28 cellular contexts compared by ENCODE assay signal in genomic region chr12:15679146-15679545, GRCh38.
A peak's percentile ranks its signal among the peaks of the same experiment; 100 is the strongest.
DNase-seq lines count a peak whose midpoint lies in the region; ATAC-seq, FAIRE-seq and TF ChIP-seq lines count a peak whose summit lies in the region.
"Had no signal": no experiment of that assay in that cellular context is flagged by ENCODE, and none has a peak within 500 bp of the region (broad histone marks: within the 10 kb centered on the region; RNA-seq: fewer than 3 reads in every experiment).

No MANE protein-coding gene starts in this region.

- H3K36me3 Mint-ChIP-seq in brain = no peaks in the 10 kb centered on the region
- H3K36me3 Mint-ChIP-seq: natural killer cell had no signal

- intact Hi-C loops in kidney (cut with DNase I) = no loop called here

- TF ChIP-seq CTCF in brain (conservative IDR thresholded peaks at IDR 0.05) (no peak), kidney (IDR thresholded peaks at IDR 0.05; ENCODE audit: borderline replicate concordance, extremely low read depth, insufficient read depth) (no peak)

- FAIRE-seq in kidney (lab: Jason Lieb, UNC) = no peak
- FAIRE-seq: keratinocyte had no signal

- no peak overlapping the region for H3K4me3 ChIP-seq in kidney (ENCODE audit: low read length in 2 of 2)
- H3K4me3 ChIP-seq: esophagus muscularis mucosa, lower lobe of right lung had no signal

- no peaks in the 10 kb centered on the region for H3K4me1 ChIP-seq in kidney (ENCODE audit: control insufficient read depth in 1 of 2, insufficient read depth in 1 of 2, low read depth in 1 of 2, low read length in 2 of 2)
- H3K4me1 ChIP-seq: esophagus muscularis mucosa, lower lobe of right lung had no signal

- no peaks in the 10 kb centered on the region for H3K36me3 ChIP-seq in kidney (ENCODE audit: control insufficient read depth in 1 of 2, insufficient read depth in 2 of 2, low read length in 2 of 2)
- H3K36me3 ChIP-seq: esophagus muscularis mucosa, lower lobe of right lung had no signal

- peak overlapping the region in 3 of 5 experiments; percentile 22 to 55 (median 25) for H3K27ac Mint-ChIP-seq in brain
- H3K27ac Mint-ChIP-seq: activated CD4-positive, alpha-beta T cell treated with anti-CD3 and anti-CD28 coated beads, Interleukin-2, amount 10 ng/mL, durations not matched to agents 7 days and 5 days; activated naive CD4-positive, alpha-beta T cell treated with anti-CD3 and anti-CD28 coated beads for 36 hours; activated T-cell treated with anti-CD3 and anti-CD28 coated beads, Interleukin-2, amount 50 U/mL, for 72 hours; dendritic cell treated with granulocyte-macrophage colony-stimulating factor and Interleukin-4, amounts not matched to agents 40 ng/mL and 50 ng/mL, for 4 days; endodermal cell; natural killer cell; type B pancreatic cell had no signal

- H3K9me3 ChIP-seq in kidney (ENCODE audit: control insufficient read depth in 1 of 2, low read length in 2 of 2) = no peaks in the 10 kb centered on the region
- H3K9me3 ChIP-seq: esophagus muscularis mucosa, lower lobe of right lung had no signal

- H3K9me3 Mint-ChIP-seq in brain = no peaks in the 10 kb centered on the region
- H3K9me3 Mint-ChIP-seq: activated CD4-positive, alpha-beta T cell treated with anti-CD3 and anti-CD28 coated beads, Interleukin-2, amount 10 ng/mL, durations not matched to agents 7 days and 5 days; activated naive CD4-positive, alpha-beta T cell treated with anti-CD3 and anti-CD28 coated beads for 36 hours; activated T-cell treated with anti-CD3 and anti-CD28 coated beads, Interleukin-2, amount 50 U/mL, for 72 hours; dendritic cell treated with granulocyte-macrophage colony-stimulating factor and Interleukin-4, amounts not matched to agents 40 ng/mL and 50 ng/mL, for 4 days; endodermal cell; natural killer cell; type B pancreatic cell had no signal

- peak overlapping the region in 1 of 5 experiments; percentile 4 for H3K4me3 Mint-ChIP-seq in brain
- H3K4me3 Mint-ChIP-seq: activated CD4-positive, alpha-beta T cell treated with anti-CD3 and anti-CD28 coated beads, Interleukin-2, amount 10 ng/mL, durations not matched to agents 7 days and 5 days; activated naive CD4-positive, alpha-beta T cell treated with anti-CD3 and anti-CD28 coated beads for 36 hours; activated T-cell treated with anti-CD3 and anti-CD28 coated beads, Interleukin-2, amount 50 U/mL, for 72 hours; dendritic cell treated with granulocyte-macrophage colony-stimulating factor and Interleukin-4, amounts not matched to agents 40 ng/mL and 50 ng/mL, for 4 days; endodermal cell; natural killer cell; type B pancreatic cell had no signal

- peak; percentile 80 for DNase-seq in EH (ENCODE audit: low read depth)
- peak; percentile 56 for DNase-seq in HS-5 (ENCODE audit: low read depth)
- DNase-seq in kidney tubule cell (ENCODE audit: low spot score) = peak; percentile 43
- no peak for DNase-seq in kidney
- no peak for DNase-seq in stimulated activated CD4-positive, alpha-beta T cell treated with anti-CD3 and anti-CD28 coated beads, Interleukin-4, amount 100 ng/mL, for 1 hour
- DNase-seq: activated CD4-positive, alpha-beta T cell treated with anti-CD3 and anti-CD28 coated beads, Interleukin-2, amount 10 ng/mL, durations not matched to agents 7 days and 5 days; activated naive CD4-positive, alpha-beta T cell treated with anti-CD3 and anti-CD28 coated beads for 36 hours; activated T-cell treated with anti-CD3 and anti-CD28 coated beads, Interleukin-2, amount 50 U/mL, for 72 hours; amniotic stem cell; DMS79 treated with DMSO at 0.1 percent for 48 hours; endodermal cell; lower lobe of right lung; natural killer cell; NCI-H1105; NCI-H1930; NCI-H526 treated with DMSO at 0.1 percent for 48 hours; SHP77; stimulated activated CD4-positive, alpha-beta T cell treated with anti-CD3 and anti-CD28 coated beads, Interleukin-2, amount 100 ng/mL, for 48 hours; SW 1271; T1000 had no signal

- peaks cover 24% of the 10 kb centered on the region for H3K4me1 Mint-ChIP-seq in brain
- H3K4me1 Mint-ChIP-seq: activated CD4-positive, alpha-beta T cell treated with anti-CD3 and anti-CD28 coated beads, Interleukin-2, amount 10 ng/mL, durations not matched to agents 7 days and 5 days; natural killer cell had no signal

- no peak overlapping the region for H3K9ac ChIP-seq in kidney (ENCODE audit: low read length in 2 of 2)

- ATAC-seq in GM21390 (IDR thresholded peaks at IDR 0.05; ENCODE audit: unreplicated experiment) (no peak), SK-N-SH treated with all-trans-retinoic acid at 6 μM for 48 hours (no peak)
- ATAC-seq: activated T-cell treated with anti-CD3 and anti-CD28 coated beads, Interleukin-2, amount 50 U/mL, for 72 hours; lower lobe of right lung; natural killer cell had no signal

- H3K27ac ChIP-seq in kidney (ENCODE audit: low read depth in 2 of 2, low read length in 2 of 2) = no peak overlapping the region
- H3K27ac ChIP-seq: C4-2B, esophagus muscularis mucosa, lower lobe of right lung had no signal

- H3K27me3 Mint-ChIP-seq in brain = no peaks in the 10 kb centered on the region
- H3K27me3 Mint-ChIP-seq: dendritic cell treated with granulocyte-macrophage colony-stimulating factor and Interleukin-4, amounts not matched to agents 40 ng/mL and 50 ng/mL, for 4 days; type B pancreatic cell had no signal

TF ChIP-seq in SK-N-SH treated with all-trans-retinoic acid at 6 μM for 48 hours, 23 proteins besides CTCF, POLR2A, EP300 and RAD21:
- TF ChIP-seq GLIS3 (CRISPR knock-in tag; IDR thresholded peaks at IDR 0.05) (no peak), ESRRG (CRISPR knock-in tag; IDR thresholded peaks at IDR 0.05) (no peak), PPARA (CRISPR knock-in tag; IDR thresholded peaks at IDR 0.05; ENCODE audit: borderline replicate concordance) (no peak), ARNTL (CRISPR knock-in tag; IDR thresholded peaks at IDR 0.05; ENCODE audit: borderline replicate concordance, low read depth) (no peak), ZNF70 (CRISPR knock-in tag; IDR thresholded peaks at IDR 0.05) (no peak), ZNF8 (CRISPR knock-in tag; IDR thresholded peaks at IDR 0.05) (no peak), OSR1 (CRISPR knock-in tag; IDR thresholded peaks at IDR 0.05) (no peak), ISL1 (CRISPR knock-in tag; IDR thresholded peaks at IDR 0.05) (no peak), RARB (CRISPR knock-in tag; IDR thresholded peaks at IDR 0.05) (no peak), CSDC2 (CRISPR knock-in tag; IDR thresholded peaks at IDR 0.05) (no peak), ZC3H10 (CRISPR knock-in tag; IDR thresholded peaks at IDR 0.05) (no peak), ZNF565 (CRISPR knock-in tag; conservative IDR thresholded peaks at IDR 0.05; ENCODE audit: low read depth) (no peak), TOX (CRISPR knock-in tag; IDR thresholded peaks at IDR 0.05; ENCODE audit: borderline replicate concordance) (no peak)
- TF ChIP-seq, protein P1, sequence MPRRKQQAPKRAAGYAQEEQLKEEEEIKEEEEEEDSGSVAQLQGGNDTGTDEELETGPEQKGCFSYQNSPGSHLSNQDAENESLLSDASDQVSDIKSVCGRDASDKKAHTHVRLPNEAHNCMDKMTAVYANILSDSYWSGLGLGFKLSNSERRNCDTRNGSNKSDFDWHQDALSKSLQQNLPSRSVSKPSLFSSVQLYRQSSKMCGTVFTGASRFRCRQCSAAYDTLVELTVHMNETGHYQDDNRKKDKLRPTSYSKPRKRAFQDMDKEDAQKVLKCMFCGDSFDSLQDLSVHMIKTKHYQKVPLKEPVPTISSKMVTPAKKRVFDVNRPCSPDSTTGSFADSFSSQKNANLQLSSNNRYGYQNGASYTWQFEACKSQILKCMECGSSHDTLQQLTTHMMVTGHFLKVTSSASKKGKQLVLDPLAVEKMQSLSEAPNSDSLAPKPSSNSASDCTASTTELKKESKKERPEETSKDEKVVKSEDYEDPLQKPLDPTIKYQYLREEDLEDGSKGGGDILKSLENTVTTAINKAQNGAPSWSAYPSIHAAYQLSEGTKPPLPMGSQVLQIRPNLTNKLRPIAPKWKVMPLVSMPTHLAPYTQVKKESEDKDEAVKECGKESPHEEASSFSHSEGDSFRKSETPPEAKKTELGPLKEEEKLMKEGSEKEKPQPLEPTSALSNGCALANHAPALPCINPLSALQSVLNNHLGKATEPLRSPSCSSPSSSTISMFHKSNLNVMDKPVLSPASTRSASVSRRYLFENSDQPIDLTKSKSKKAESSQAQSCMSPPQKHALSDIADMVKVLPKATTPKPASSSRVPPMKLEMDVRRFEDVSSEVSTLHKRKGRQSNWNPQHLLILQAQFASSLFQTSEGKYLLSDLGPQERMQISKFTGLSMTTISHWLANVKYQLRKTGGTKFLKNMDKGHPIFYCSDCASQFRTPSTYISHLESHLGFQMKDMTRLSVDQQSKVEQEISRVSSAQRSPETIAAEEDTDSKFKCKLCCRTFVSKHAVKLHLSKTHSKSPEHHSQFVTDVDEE (CRISPR knock-in tag; IDR thresholded peaks at IDR 0.05) = no peak
- TF ChIP-seq, protein P2, sequence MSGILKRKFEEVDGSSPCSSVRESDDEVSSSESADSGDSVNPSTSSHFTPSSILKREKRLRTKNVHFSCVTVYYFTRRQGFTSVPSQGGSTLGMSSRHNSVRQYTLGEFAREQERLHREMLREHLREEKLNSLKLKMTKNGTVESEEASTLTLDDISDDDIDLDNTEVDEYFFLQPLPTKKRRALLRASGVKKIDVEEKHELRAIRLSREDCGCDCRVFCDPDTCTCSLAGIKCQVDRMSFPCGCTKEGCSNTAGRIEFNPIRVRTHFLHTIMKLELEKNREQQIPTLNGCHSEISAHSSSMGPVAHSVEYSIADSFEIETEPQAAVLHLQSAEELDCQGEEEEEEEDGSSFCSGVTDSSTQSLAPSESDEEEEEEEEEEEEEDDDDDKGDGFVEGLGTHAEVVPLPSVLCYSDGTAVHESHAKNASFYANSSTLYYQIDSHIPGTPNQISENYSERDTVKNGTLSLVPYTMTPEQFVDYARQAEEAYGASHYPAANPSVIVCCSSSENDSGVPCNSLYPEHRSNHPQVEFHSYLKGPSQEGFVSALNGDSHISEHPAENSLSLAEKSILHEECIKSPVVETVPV (CRISPR knock-in tag; IDR thresholded peaks at IDR 0.05) = no peak
- TF ChIP-seq, protein P3, sequence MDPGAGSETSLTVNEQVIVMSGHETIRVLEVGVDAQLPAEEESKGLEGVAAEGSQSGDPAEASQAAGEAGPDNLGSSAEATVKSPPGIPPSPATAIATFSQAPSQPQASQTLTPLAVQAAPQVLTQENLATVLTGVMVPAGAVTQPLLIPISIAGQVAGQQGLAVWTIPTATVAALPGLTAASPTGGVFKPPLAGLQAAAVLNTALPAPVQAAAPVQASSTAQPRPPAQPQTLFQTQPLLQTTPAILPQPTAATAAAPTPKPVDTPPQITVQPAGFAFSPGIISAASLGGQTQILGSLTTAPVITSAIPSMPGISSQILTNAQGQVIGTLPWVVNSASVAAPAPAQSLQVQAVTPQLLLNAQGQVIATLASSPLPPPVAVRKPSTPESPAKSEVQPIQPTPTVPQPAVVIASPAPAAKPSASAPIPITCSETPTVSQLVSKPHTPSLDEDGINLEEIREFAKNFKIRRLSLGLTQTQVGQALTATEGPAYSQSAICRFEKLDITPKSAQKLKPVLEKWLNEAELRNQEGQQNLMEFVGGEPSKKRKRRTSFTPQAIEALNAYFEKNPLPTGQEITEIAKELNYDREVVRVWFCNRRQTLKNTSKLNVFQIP (CRISPR knock-in tag; IDR thresholded peaks at IDR 0.05; ENCODE audit: borderline replicate concordance, low read depth) = no peak

Comparison
In these comparisons a context has a peak if more than half of its experiments do, and no peak if none do; other contexts are left out.
1. DNase-seq: peak in EH (single experiment), HS-5 (single experiment) and kidney tubule cell (single experiment); none in kidney (single experiment) and stimulated activated CD4-positive, alpha-beta T cell treated with anti-CD3 and anti-CD28 coated beads, Interleukin-4, amount 100 ng/mL, for 1 hour (single experiment).